Comparison of ENCODE assay signal across 9 cellular contexts in the genomic region with DNA sequence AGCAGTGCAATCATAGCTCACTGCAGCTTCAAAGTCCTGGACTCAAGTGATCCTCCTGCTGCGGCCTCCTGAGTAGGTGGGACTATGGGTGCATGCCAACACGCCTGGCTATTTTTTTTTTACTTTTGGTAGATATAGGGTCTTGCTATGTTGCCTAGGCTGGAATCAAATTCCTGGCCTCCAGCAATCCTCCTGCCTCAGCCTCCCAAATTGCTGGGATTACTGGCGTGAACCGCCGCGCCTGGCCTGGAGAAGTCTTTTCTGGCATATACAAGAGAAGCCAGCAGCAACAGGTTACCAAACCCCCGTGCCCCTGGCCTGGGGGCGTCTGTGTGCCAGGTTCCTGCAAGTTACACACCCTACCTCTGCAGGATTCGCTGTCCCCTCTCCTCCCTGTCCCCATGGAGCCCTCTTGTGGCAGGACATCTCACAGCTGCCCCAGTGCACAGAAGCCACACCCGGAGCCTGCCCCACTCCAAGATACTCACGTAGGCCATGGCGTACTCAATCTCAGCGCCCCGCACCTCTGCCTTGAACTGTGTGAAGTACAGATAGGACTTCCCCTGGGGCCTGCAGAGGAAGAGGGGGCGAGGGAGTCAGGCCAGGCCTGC. TPM values are rescaled to one million over a fixed set of nuclear protein-coding genes. Genes with fewer than 3 reads are reported as not detected.
A peak's percentile ranks its signal among the peaks of the same experiment; 100 is the strongest.
DNase-seq lines count a peak whose midpoint lies in the region; ATAC-seq, FAIRE-seq and TF ChIP-seq lines count a peak whose summit lies in the region.
"Had no signal": no experiment of that assay in that cellular context is flagged by ENCODE, and none has a peak within 500 bp of the region (broad histone marks: within the 10 kb centered on the region; RNA-seq: fewer than 3 reads in every experiment).

No MANE protein-coding gene starts in this region.

- ATAC-seq in A549 (peak; percentile 85 to 88), GM18909 (IDR thresholded peaks at IDR 0.05; ENCODE audit: poor library complexity, unreplicated experiment) (no peak)

- H3K4me1 Mint-ChIP-seq in glutamatergic neuron (ENCODE audit: low read depth, unreplicated experiment): peaks cover 8% of the 10 kb centered on the region

- H3K4me1 ChIP-seq in A549: no peaks in the 10 kb centered on the region

- CTCF ChIA-PET in A549 (lab: Yijun Ruan, JAX) (interaction anchor here (0.6 to 1.8 kb wide), 8 partner anchors 9 to 93 kb away, joined by 3 to 6 read pairs (median 4); no protein-coding TSS in a partner anchor), RWPE1 (lab: Yijun Ruan, JAX) (interaction anchor here (0.6 to 1.5 kb wide), 5 partner anchors 9 to 103 kb away, joined by 3 read pairs; no protein-coding TSS in a partner anchor)

- peaks cover 3% of the 10 kb centered on the region for H3K27me3 Mint-ChIP-seq in glutamatergic neuron (ENCODE audit: unreplicated experiment)

- 75% methylated on average over 12 of the region's 15 CpGs for WGBS in A549 (ENCODE audit: missing lambda C conversion rate)

- peaks cover 5% of the 10 kb centered on the region for H3K36me3 ChIP-seq in MG63

- no peak for TF ChIP-seq POLR2A in A549 (IDR thresholded peaks at IDR 0.05; ENCODE audit: low read length)

- POLR2A ChIA-PET in A549 (lab: Yijun Ruan, JAX) (no interaction called here), RWPE1 (lab: Yijun Ruan, JAX; ENCODE audit: low non-redundant PET) (no interaction called here)

- no peak for TF ChIP-seq EP300 in A549 (IDR thresholded peaks at IDR 0.05)

- H3K4me3 ChIP-seq in A549: no peak overlapping the region
- no peak overlapping the region for H3K4me3 ChIP-seq in MG63

- H3K9me3 ChIP-seq in A549 (no peaks in the 10 kb centered on the region), MG63 (no peaks in the 10 kb centered on the region)

- TF ChIP-seq RAD21 in A549 (conservative IDR thresholded peaks at IDR 0.05 in 1 of 2, IDR thresholded peaks at IDR 0.05 in 1 of 2): peak in 1 of 2 experiments; percentile 33; a peak in 3 of 5 replicates

- TF ChIP-seq CTCF in A549 (IDR thresholded peaks at IDR 0.05) (peak; percentile 25; the same call in 2 of the 3 replicates), GM13977 (IDR thresholded peaks at IDR 0.05; ENCODE audit: extremely low read depth, insufficient read depth, missing control alignments) (peak; percentile 50), RWPE1 (conservative IDR thresholded peaks at IDR 0.05; ENCODE audit: low read depth) (peak; percentile 24; the same call in 1 of the 2 replicates), glutamatergic neuron (IDR thresholded peaks at IDR 0.05; ENCODE audit: partially characterized antibody, unreplicated experiment) (no peak)

- no peak overlapping the region for H3K27ac Mint-ChIP-seq in glutamatergic neuron (ENCODE audit: unreplicated experiment)
- H3K27ac Mint-ChIP-seq: activated T-helper 1 cell treated with anti-CD3 and anti-CD28 coated beads, Interleukin-12 subunit alpha, Interleukin-12 subunit beta, Interleukin-2, Interleukin-4 antibody, amounts not matched to agents 30 ng/mL and 10 ng/mL and 1 ng/mL, durations not matched to agents 14 hours and 24 hours and 36 hours had no signal

- in situ Hi-C loops in GM13977 (cut with MboI; ENCODE audit: low pct_unique_long_range_greater_than_20kb, low sequenced_read_pairs, unreplicated experiment): no loop called here

- H3K27me3 ChIP-seq in MG63: no peaks in the 10 kb centered on the region

- H3K27ac ChIP-seq in A549 (no peak overlapping the region), RWPE1 (peak overlapping the region; percentile 48)

- H3K4me3 Mint-ChIP-seq in glutamatergic neuron (ENCODE audit: unreplicated experiment): no peak overlapping the region
- H3K4me3 Mint-ChIP-seq: activated T-helper 1 cell treated with anti-CD3 and anti-CD28 coated beads, Interleukin-12 subunit alpha, Interleukin-12 subunit beta, Interleukin-2, Interleukin-4 antibody, amounts not matched to agents 30 ng/mL and 10 ng/mL and 1 ng/mL, durations not matched to agents 14 hours and 24 hours and 36 hours had no signal

- FAIRE-seq in A549 (lab: Jason Lieb, UNC): no peak

- no peak overlapping the region for H3K4me2 ChIP-seq in A549

- peak; percentile 39 to 50 for DNase-seq in A549 (ENCODE audit: low read depth in 1 of 2, low spot score in 1 of 2)
- DNase-seq in GM13977 (ENCODE audit: low spot score): no peak
- no peak for DNase-seq in RWPE1 (ENCODE audit: low spot score)
- DNase-seq in glutamatergic neuron: peak; percentile 55
- no peak for DNase-seq in activated CD4-positive, CD25-positive, alpha-beta regulatory T cell (lab: John Stamatoyannopoulos, UW)
- DNase-seq in NCI-H2227 (lab: John Stamatoyannopoulos, UW; ENCODE audit: unreplicated experiment): no peak
- no peak for DNase-seq in MG63

- H3K36me3 Mint-ChIP-seq in glutamatergic neuron (ENCODE audit: unreplicated experiment): peaks cover 5% of the 10 kb centered on the region

- H3K9me3 Mint-ChIP-seq in glutamatergic neuron (ENCODE audit: unreplicated experiment): peaks cover 2% of the 10 kb centered on the region
- H3K9me3 Mint-ChIP-seq: activated T-helper 1 cell treated with anti-CD3 and anti-CD28 coated beads, Interleukin-12 subunit alpha, Interleukin-12 subunit beta, Interleukin-2, Interleukin-4 antibody, amounts not matched to agents 30 ng/mL and 10 ng/mL and 1 ng/mL, durations not matched to agents 14 hours and 24 hours and 36 hours had no signal

TF ChIP-seq in A549, 52 proteins besides CTCF, POLR2A, EP300 and RAD21:
- TF ChIP-seq SMC3 (IDR thresholded peaks at IDR 0.05): 0 out of 3 replicates have a peak, but pooled peaks have one; percentile 20
- TF ChIP-seq, protein P1, sequence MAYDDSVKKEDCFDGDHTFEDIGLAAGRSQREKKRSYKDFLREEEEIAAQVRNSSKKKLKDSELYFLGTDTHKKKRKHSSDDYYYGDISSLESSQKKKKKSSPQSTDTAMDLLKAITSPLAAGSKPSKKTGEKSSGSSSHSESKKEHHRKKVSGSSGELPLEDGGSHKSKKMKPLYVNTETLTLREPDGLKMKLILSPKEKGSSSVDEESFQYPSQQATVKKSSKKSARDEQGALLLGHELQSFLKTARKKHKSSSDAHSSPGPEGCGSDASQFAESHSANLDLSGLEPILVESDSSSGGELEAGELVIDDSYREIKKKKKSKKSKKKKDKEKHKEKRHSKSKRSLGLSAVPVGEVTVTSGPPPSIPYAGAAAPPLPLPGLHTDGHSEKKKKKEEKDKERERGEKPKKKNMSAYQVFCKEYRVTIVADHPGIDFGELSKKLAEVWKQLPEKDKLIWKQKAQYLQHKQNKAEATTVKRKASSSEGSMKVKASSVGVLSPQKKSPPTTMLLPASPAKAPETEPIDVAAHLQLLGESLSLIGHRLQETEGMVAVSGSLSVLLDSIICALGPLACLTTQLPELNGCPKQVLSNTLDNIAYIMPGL (CRISPR knock-in tag; IDR thresholded peaks at IDR 0.05; ENCODE audit: borderline replicate concordance): no peak

RNA-seq across cellular contexts. Expression of a gene that starts 9.9 kb away (rescaled TPM):
- polyA plus RNA-seq in A549 (2011; rRNA removed) (62.1 and 63.3 TPM in 2 replicates), A549 (2017; fragmentation: RNase III; extraction: RNeasy Plus Mini Kit Qiagen cat#74134 plus additional on column Dnase treatment) (101 to 107 TPM (median 104 TPM) in 3 replicates)
- 191 and 198 TPM in 2 replicates for polyA plus RNA-seq in A549 (2012; cell fraction: cytosol; rRNA removed)
- 105 and 146 TPM in 2 replicates for polyA plus RNA-seq in A549 (2012; cell fraction: nucleus; rRNA removed)
- polyA minus RNA-seq in A549 (2011; rRNA and poly(A)+ RNA removed): 26.6 and 34.4 TPM in 2 replicates
- 32.6 TPM for total RNA-seq in glutamatergic neuron (ENCODE audit: unreplicated experiment)
- total RNA-seq in MG63 (2014; rRNA removed; shearing (Covaris generic); ENCODE audit: low replicate concordance): 161 and 252 TPM in 2 replicates

RNA-seq across cellular contexts. Expression of a gene that starts 21.0 kb away (rescaled TPM):
- polyA plus RNA-seq in A549 (2011; rRNA removed) (3.2 TPM in 2 replicates), A549 (2017; fragmentation: RNase III; extraction: RNeasy Plus Mini Kit Qiagen cat#74134 plus additional on column Dnase treatment) (4.9 to 5.9 TPM (median 5.4 TPM) in 3 replicates)
- polyA plus RNA-seq in A549 (2012; cell fraction: cytosol; rRNA removed): 3.5 and 4.9 TPM in 2 replicates
- 3.0 TPM in 2 replicates for polyA plus RNA-seq in A549 (2012; cell fraction: nucleus; rRNA removed)
- 2.7 and 3.2 TPM in 2 replicates for polyA minus RNA-seq in A549 (2011; rRNA and poly(A)+ RNA removed)
- total RNA-seq in glutamatergic neuron (ENCODE audit: unreplicated experiment): 23.6 TPM
- total RNA-seq in MG63 (2014; rRNA removed; shearing (Covaris generic); ENCODE audit: low replicate concordance): 1.2 and 1.5 TPM in 2 replicates

Comparison
In these comparisons a context has a peak if more than half of its experiments do, and no peak if none do; other contexts are left out.
1. DNase-seq: peak in A549 (2 of 2) and glutamatergic neuron (single experiment); none in GM13977 (single experiment), RWPE1 (single experiment), activated CD4-positive, CD25-positive, alpha-beta regulatory T cell (0 of 4), NCI-H2227 (single experiment) and MG63 (single experiment).